In genomic region chrX:80181079-80181478, GRCh38 we compare ENCODE assay signal across 1 cellular context.
TF ChIP-seq lines count a peak whose summit lies in the region.

No MANE protein-coding gene starts in this region.

TF ChIP-seq in SK-N-SH treated with all-trans-retinoic acid at 6 μM for 48 hours, 23 proteins besides CTCF, POLR2A, EP300 and RAD21 (continued from another document):
- TF ChIP-seq TSHZ2 (CRISPR knock-in tag; IDR thresholded peaks at IDR 0.05) = no peak
- no peak for TF ChIP-seq PPARA (CRISPR knock-in tag; IDR thresholded peaks at IDR 0.05; ENCODE audit: borderline replicate concordance)
- no peak for TF ChIP-seq ARNTL (CRISPR knock-in tag; IDR thresholded peaks at IDR 0.05; ENCODE audit: borderline replicate concordance, low read depth)
- no peak for TF ChIP-seq CREB5 (CRISPR knock-in tag; IDR thresholded peaks at IDR 0.05; ENCODE audit: low read depth)
- TF ChIP-seq BACH2 (CRISPR knock-in tag; IDR thresholded peaks at IDR 0.05; ENCODE audit: borderline replicate concordance) = no peak
- TF ChIP-seq ISL1 (CRISPR knock-in tag; IDR thresholded peaks at IDR 0.05) = no peak
- TF ChIP-seq ZFP30 (CRISPR knock-in tag; IDR thresholded peaks at IDR 0.05) = no peak
- no peak for TF ChIP-seq TCF4 (CRISPR knock-in tag; IDR thresholded peaks at IDR 0.05; ENCODE audit: borderline replicate concordance)
- no peak for TF ChIP-seq PATZ1 (CRISPR knock-in tag; IDR thresholded peaks at IDR 0.05; ENCODE audit: borderline replicate concordance)
- no peak for TF ChIP-seq ZNF565 (CRISPR knock-in tag; conservative IDR thresholded peaks at IDR 0.05; ENCODE audit: low read depth)
- TF ChIP-seq POU6F1 (CRISPR knock-in tag; IDR thresholded peaks at IDR 0.05; ENCODE audit: borderline replicate concordance, low read depth) = no peak
- no peak for TF ChIP-seq RARB (CRISPR knock-in tag; IDR thresholded peaks at IDR 0.05)
TF ChIP-seq in SK-N-SH treated with all-trans-retinoic acid at 6 μM for 48 hours: peak in this region for 0.
